8 cellular contexts compared by ENCODE assay signal in the genomic region with DNA sequence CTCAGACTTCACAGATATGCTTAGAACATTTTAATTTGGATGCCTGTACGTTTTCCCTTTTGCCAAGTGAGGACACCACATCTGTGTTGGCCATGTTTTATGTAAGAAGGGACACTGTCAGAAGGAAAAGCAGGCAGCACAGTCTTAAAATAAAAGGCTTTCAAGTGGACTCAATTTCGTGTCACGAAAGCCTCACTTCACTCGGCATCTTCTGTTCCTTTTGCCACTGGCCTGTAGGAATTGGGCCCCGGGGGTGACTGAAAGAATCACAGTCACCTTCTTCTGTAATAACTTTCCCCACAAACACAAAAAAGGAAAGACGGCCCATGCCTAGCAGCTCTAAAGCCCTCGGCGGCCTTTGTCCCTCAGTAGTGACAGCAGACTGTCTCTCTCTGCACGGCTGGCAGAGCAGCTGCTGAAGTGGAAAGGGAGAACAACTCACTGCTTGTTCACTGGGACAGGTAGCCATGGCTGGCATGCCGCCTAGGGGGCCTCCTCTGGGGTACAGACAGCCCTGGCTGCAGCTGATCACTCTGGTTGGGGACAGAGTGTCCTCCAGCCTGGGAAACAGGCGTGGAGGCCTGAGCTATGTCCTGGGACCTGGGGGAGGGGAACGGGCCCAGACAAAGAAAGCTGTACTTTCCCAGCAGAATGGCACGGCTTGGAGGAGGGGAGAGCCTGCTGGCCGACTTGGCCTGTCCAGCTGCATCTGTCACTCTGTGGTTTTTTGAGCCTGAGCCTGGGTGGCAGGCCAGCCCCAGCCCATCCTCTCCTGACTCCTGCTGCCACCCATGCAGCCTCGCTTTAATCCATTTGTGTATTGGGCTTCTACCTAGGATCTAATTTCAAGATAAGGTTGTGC. TPM values are rescaled to one million over a fixed set of nuclear protein-coding genes. Genes with fewer than 3 reads are reported as not detected.
DNase-seq lines count a peak whose midpoint lies in the region; ATAC-seq and TF ChIP-seq lines count a peak whose summit lies in the region.

No MANE protein-coding gene starts in this region.

- no peaks in the 10 kb centered on the region for H3K79me2 ChIP-seq in OCI-LY7 (ENCODE audit: insufficient read depth, low read depth, low read length)

- no peaks in the 10 kb centered on the region for H4K20me1 ChIP-seq in OCI-LY7 (ENCODE audit: insufficient read depth, low read length)

- peak overlapping the region; percentile 22 for H3K4me3 ChIP-seq in OCI-LY7 (ENCODE audit: low read depth, low read length, poor library complexity, severe bottlenecking)
- H3K4me3 ChIP-seq in psoas muscle, result peak overlapping the region; percentile 51

- H3K4me1 ChIP-seq in OCI-LY7 (ENCODE audit: insufficient read depth, low read length, poor library complexity, severe bottlenecking) (peaks cover 81% of the 10 kb centered on the region), psoas muscle (peaks cover 89% of the 10 kb centered on the region)

- H3K36me3 ChIP-seq in OCI-LY7 (ENCODE audit: insufficient read depth, low read length), result no peaks in the 10 kb centered on the region
- H3K36me3 ChIP-seq in psoas muscle (ENCODE audit: insufficient read depth in 1 of 2, low read depth in 1 of 2), result no peaks in the 10 kb centered on the region

- CTCF ChIA-PET in OCI-LY7 (lab: Charles Lee; ENCODE audit: unreplicated experiment), result interaction anchor here (1.0 to 1.2 kb wide), 2 partner anchors 31 to 36 kb away, joined by 3 to 5 read pairs; no protein-coding TSS in a partner anchor

- intact Hi-C loops in OCI-LY7 (cut with micrococcal nuclease; ENCODE audit: unreplicated experiment), result no loop called here
- intact Hi-C loops in left cardiac atrium (cut with DNase I), result no loop called here
- intact Hi-C loops in psoas muscle (cut with DNase I), result no loop called here

- in situ Hi-C loops in G401 (cut with HindIII; ENCODE audit: low sequenced_read_pairs), result no loop called here

- H2AFZ ChIP-seq in OCI-LY7 (ENCODE audit: low read length), result peak overlapping the region; percentile 60

- H3K27me3 ChIP-seq in psoas muscle (ENCODE audit: insufficient read depth in 3 of 3, low read length in 2 of 3), result no peaks in the 10 kb centered on the region

- no peaks in the 10 kb centered on the region for H3K9me2 ChIP-seq in OCI-LY7 (ENCODE audit: insufficient read depth, low read length)

- ATAC-seq in left cardiac atrium (peak; percentile 42 to 52), psoas muscle (peak; percentile 70 to 75 (median 72)), GM21723 (IDR thresholded peaks at IDR 0.05; ENCODE audit: unreplicated experiment) (no peak), HG02610 (IDR thresholded peaks at IDR 0.05; ENCODE audit: unreplicated experiment) (no peak), HG02623 (IDR thresholded peaks at IDR 0.05; ENCODE audit: unreplicated experiment) (no peak), GM18498 (IDR thresholded peaks at IDR 0.05; ENCODE audit: unreplicated experiment) (no peak)

- 16 to 32% (median 17%) methylated on average over 15 of the region's 15 CpGs for WGBS in psoas muscle, 3 donors

- no TSS peak for BruUV-seq in OCI-LY7 (replicated peaks; lab: Mats Ljungman, UMichigan)

- H3K9me3 ChIP-seq in OCI-LY7 (ENCODE audit: low read length), result no peaks in the 10 kb centered on the region
- no peaks in the 10 kb centered on the region for H3K9me3 ChIP-seq in psoas muscle

- DNase-seq in G401 (ENCODE audit: low spot score) (peak; percentile 89), OCI-LY7 (ENCODE audit: low spot score) (peak; percentile 63), left cardiac atrium (peak; percentile 73), psoas muscle (peak; percentile 81 to 95)

- TF ChIP-seq CTCF in OCI-LY7 (conservative IDR thresholded peaks at IDR 0.05; ENCODE audit: low read length), result no peak
- TF ChIP-seq CTCF in psoas muscle (IDR thresholded peaks at IDR 0.05), result no peak

- POLR2A ChIA-PET in OCI-LY7 (lab: Charles Lee), result interaction anchor here (1.0 to 2.2 kb wide), 6 partner anchors 10 to 37 kb away, joined by 3 to 9 read pairs (median 6); a partner anchor contains a TSS

- H3K27ac ChIP-seq in OCI-LY7 (ENCODE audit: low read depth, low read length, poor library complexity, severe bottlenecking) (peak overlapping the region; percentile 13), psoas muscle (peak overlapping the region; percentile 94)

- H3K4me2 ChIP-seq in OCI-LY7 (ENCODE audit: low read length), result peak overlapping the region; percentile 61

RNA-seq across cellular contexts. Expression of a gene that starts 4.4 kb away (rescaled TPM):
- total RNA-seq in G401 (2014; rRNA removed; shearing (Covaris generic)), result 0.98 and 1.5 TPM in 2 replicates
- 1.9 and 2.6 TPM in 2 replicates for total RNA-seq in OCI-LY7 (2014; rRNA removed; shearing (Covaris generic))
- total RNA-seq in OCI-LY7 (2022), result 2.7 and 5.3 TPM in 2 replicates
- 10 to 100 TPM; 48.9 to 71.5 TPM for total RNA-seq in left cardiac atrium
- 10 to 100 TPM; 15.2 to 44.0 (median 30.5) TPM for total RNA-seq in psoas muscle
- 10 to 100 TPM; 11.1 to 18.9 (median 17.0) TPM for polyA plus RNA-seq in psoas muscle

RNA-seq across cellular contexts. Expression of a gene that starts 14.6 kb away (rescaled TPM):
- total RNA-seq in G401 (2014; rRNA removed; shearing (Covaris generic)), result 0.14 and 2.7 TPM in 2 replicates
- total RNA-seq in OCI-LY7 (2014; rRNA removed; shearing (Covaris generic)), result 0.08 and 0.09 TPM in 2 replicates
- total RNA-seq in OCI-LY7 (2022), result not detected in 2 replicates
- 10 to 100 TPM; 36.7 to 49.2 TPM for total RNA-seq in left cardiac atrium
- 10 to 100 TPM; 28.2 to 37.4 (median 36.8) TPM for total RNA-seq in psoas muscle
- polyA plus RNA-seq in psoas muscle, result 100 to 1,000 TPM in 1 of 3 donors, 10 to 100 TPM in 2; 53.6 to 102 (median 79.3) TPM

RNA-seq across cellular contexts. Expression of a gene that starts 36.7 kb away (rescaled TPM):
- total RNA-seq in G401 (2014; rRNA removed; shearing (Covaris generic)), result 10.0 and 13.9 TPM in 2 replicates
- 46.6 and 50.6 TPM in 2 replicates for total RNA-seq in OCI-LY7 (2014; rRNA removed; shearing (Covaris generic))
- total RNA-seq in OCI-LY7 (2022) (33.3 and 36.6 TPM in 2 replicates), left cardiac atrium (10 to 100 TPM; 18.9 to 21.1 TPM), psoas muscle (10 to 100 TPM; 11.2 to 15.9 (median 14.3) TPM)
- polyA plus RNA-seq in psoas muscle, result 10 to 100 TPM in 1 of 3 donors, 1 to 10 TPM in 2; 5.9 to 12.8 (median 8.1) TPM

RNA-seq across cellular contexts. Expression of a gene that starts 52.9 kb away (rescaled TPM):
- total RNA-seq in G401 (2014; rRNA removed; shearing (Covaris generic)), result not detected in 2 replicates
- total RNA-seq in OCI-LY7 (2014; rRNA removed; shearing (Covaris generic)), result not detected in 2 replicates
- not detected in 2 replicates for total RNA-seq in OCI-LY7 (2022)
- under 1 TPM; 0.21 to 0.27 TPM for total RNA-seq in left cardiac atrium
- not detected for total RNA-seq in psoas muscle
- polyA plus RNA-seq in psoas muscle, result not detected

Comparison
In these comparisons a context has a peak if more than half of its experiments do, and no peak if none do; other contexts are left out.
1. ATAC-seq: peak in left cardiac atrium (2 of 2) and psoas muscle (4 of 4); none in GM21723 (single experiment), HG02610 (single experiment), HG02623 (single experiment) and GM18498 (single experiment).
2. Peak in every context shown above with its lines, with median percentiles within 50 percentile points of each other: DNase-seq.